In the genomic region with DNA sequence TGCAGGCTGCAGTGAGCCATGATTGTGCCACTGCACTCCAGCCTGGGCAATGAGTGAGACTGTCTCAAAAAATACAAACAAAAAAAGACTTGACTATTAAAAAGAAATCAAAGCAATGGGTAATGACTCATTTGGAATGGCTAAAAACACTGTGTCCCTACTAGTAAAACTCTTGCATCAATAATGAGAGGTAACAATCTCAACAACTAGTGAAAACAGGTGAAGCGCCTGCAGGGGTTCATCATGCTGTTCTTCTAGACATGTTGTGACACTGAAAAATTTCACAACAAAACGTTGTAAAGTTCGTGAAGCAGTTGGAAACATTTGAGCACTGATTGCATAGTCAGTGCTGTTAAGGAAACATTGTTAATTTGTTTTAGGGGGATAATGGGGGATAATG, we compare ENCODE assay signal across 24 cellular contexts. TPM values are rescaled to one million over a fixed set of nuclear protein-coding genes. Genes with fewer than 3 reads are reported as not detected.
DNase-seq lines count a peak whose midpoint lies in the region; ATAC-seq and TF ChIP-seq lines count a peak whose summit lies in the region.
"Had no signal": no experiment of that assay in that cellular context is flagged by ENCODE, and none has a peak within 500 bp of the region (broad histone marks: within the 10 kb centered on the region; RNA-seq: fewer than 3 reads in every experiment).

No MANE protein-coding gene starts in this region.

- no peaks in the 10 kb centered on the region for H3K79me2 ChIP-seq in OCI-LY7 (ENCODE audit: insufficient read depth, low read depth, low read length)

- no peaks in the 10 kb centered on the region for H3K9me2 ChIP-seq in OCI-LY7 (ENCODE audit: insufficient read depth, low read length)
- H3K9me2 ChIP-seq: SK-N-SH had no signal

- DNase-seq in SIG-M5 treated with dmso at 0.1 percent for 504 hours (lab: John Stamatoyannopoulos, UW; ENCODE audit: unreplicated experiment), result peak; percentile 25
- no peak for DNase-seq in SIG-M5 (lab: John Stamatoyannopoulos, UW)
- no peak for DNase-seq in RWPE2 (ENCODE audit: low spot score)
- DNase-seq in foreskin keratinocyte, result peak; percentile 78 to 80
- no peak for DNase-seq in body of pancreas
- no peak for DNase-seq in posterior cingulate gyrus
- DNase-seq in OCI-LY7 (ENCODE audit: low spot score), result no peak
- DNase-seq: DMS153, DND-41, HCEC 1CT, IMR-90, MV-4-11, NCI-H1105 treated with DMSO at 0.1 percent for 48 hours, NCI-H146, NCI-H1930, NCI-H2107, NCI-H446, NCI-H526, SHP77 treated with DMSO at 0.1 percent for 48 hours, SK-N-SH, SW 1271 had no signal

- TF ChIP-seq CTCF in RWPE2 (IDR thresholded peaks at IDR 0.05; ENCODE audit: poor library complexity, severe bottlenecking), result no peak
- TF ChIP-seq CTCF in foreskin keratinocyte (conservative IDR thresholded peaks at IDR 0.05), result no peak
- no peak for TF ChIP-seq CTCF in body of pancreas (IDR thresholded peaks at IDR 0.05)
- no peak for TF ChIP-seq CTCF in OCI-LY7 (conservative IDR thresholded peaks at IDR 0.05; ENCODE audit: low read length)

- H3K27me3 ChIP-seq in RWPE2 (ENCODE audit: insufficient read depth, poor library complexity, severe bottlenecking), result no peaks in the 10 kb centered on the region
- H3K27me3 ChIP-seq in foreskin keratinocyte, result no peaks in the 10 kb centered on the region
- no peaks in the 10 kb centered on the region for H3K27me3 ChIP-seq in body of pancreas

- H3K4me3 ChIP-seq in RWPE2 (ENCODE audit: severe bottlenecking) (no peak overlapping the region), body of pancreas (no peak overlapping the region), OCI-LY7 (ENCODE audit: low read depth, low read length, poor library complexity, severe bottlenecking) (no peak overlapping the region)

- no TSS peak for BruUV-seq in OCI-LY7 (replicated peaks; lab: Mats Ljungman, UMichigan)

- no peak overlapping the region for H3K4me2 ChIP-seq in OCI-LY7 (ENCODE audit: low read length)
- H3K4me2 ChIP-seq: KMS-11, SK-N-SH had no signal

- ATAC-seq in RWPE2 (ENCODE audit: low read depth), result peak; percentile 19; the same call in 1 of the 3 replicates
- peak; percentile 62 for ATAC-seq in foreskin keratinocyte
- no peak for ATAC-seq in body of pancreas
- ATAC-seq: Panc1 had no signal

- POLR2A ChIA-PET in OCI-LY7 (lab: Charles Lee), result interaction anchor here (0.6 kb wide), 1 partner anchor 801 kb away, joined by 4 read pairs; no protein-coding TSS in a partner anchor

- CTCF ChIA-PET in OCI-LY7 (lab: Charles Lee; ENCODE audit: unreplicated experiment), result no interaction called here

- WGBS in body of pancreas, 2 donors, result 50 to 59% methylated on average over 3 of the region's 3 CpGs

- H3K36me3 ChIP-seq in RWPE2 (ENCODE audit: low read depth) (no peaks in the 10 kb centered on the region), body of pancreas (replicated peaks in 1 of 2; ENCODE audit: insufficient read depth in 1 of 2, low read depth in 2 of 2) (no peaks in the 10 kb centered on the region), OCI-LY7 (ENCODE audit: insufficient read depth, low read length) (no peaks in the 10 kb centered on the region)

- no peaks in the 10 kb centered on the region for H4K20me1 ChIP-seq in OCI-LY7 (ENCODE audit: insufficient read depth, low read length)

- no peak overlapping the region for H2AFZ ChIP-seq in OCI-LY7 (ENCODE audit: low read length)

- intact Hi-C loops in body of pancreas (cut with DNase I), result no loop called here
- intact Hi-C loops in posterior cingulate gyrus (cut with DNase I), result no loop called here
- intact Hi-C loops in OCI-LY7 (cut with micrococcal nuclease; ENCODE audit: unreplicated experiment), result no loop called here

- H3K4me1 ChIP-seq in RWPE2 (ENCODE audit: insufficient read depth, poor library complexity, severe bottlenecking) (no peaks in the 10 kb centered on the region), foreskin keratinocyte (no peaks in the 10 kb centered on the region), body of pancreas (no peaks in the 10 kb centered on the region), OCI-LY7 (ENCODE audit: insufficient read depth, low read length, poor library complexity, severe bottlenecking) (no peaks in the 10 kb centered on the region)

- no peaks in the 10 kb centered on the region for H3K9me3 ChIP-seq in RWPE2 (ENCODE audit: severe bottlenecking)
- no peaks in the 10 kb centered on the region for H3K9me3 ChIP-seq in body of pancreas
- no peaks in the 10 kb centered on the region for H3K9me3 ChIP-seq in OCI-LY7 (ENCODE audit: low read length)
- H3K9me3 ChIP-seq: SK-N-SH had no signal

- H3K27ac ChIP-seq in RWPE2 (ENCODE audit: poor library complexity, severe bottlenecking) (no peak overlapping the region), foreskin keratinocyte (no peak overlapping the region), body of pancreas (no peak overlapping the region), OCI-LY7 (ENCODE audit: low read depth, low read length, poor library complexity, severe bottlenecking) (no peak overlapping the region)
- H3K27ac ChIP-seq: KMS-11, RWPE1 had no signal

- TF ChIP-seq POLR2A in body of pancreas (IDR thresholded peaks at IDR 0.05), result no peak

RNA-seq across cellular contexts. Expression of gene SLC29A4, which starts 26.9 kb away (rescaled TPM):
- total RNA-seq in foreskin keratinocyte (0.46 and 1.0 TPM in 2 replicates), body of pancreas (10 to 100 TPM; 13.2 to 24.4 TPM), OCI-LY7 (2022) (0.44 and 0.67 TPM in 2 replicates)
- 0.70 and 1.1 TPM in 2 replicates for polyA plus RNA-seq in foreskin keratinocyte
- 0.06 TPM in 1 of 2 replicates, not detected in the other for total RNA-seq in OCI-LY7 (2014; rRNA removed; shearing (Covaris generic))

Comparison
In these comparisons a context has a peak if more than half of its experiments do, and no peak if none do; other contexts are left out.
1. DNase-seq: peak in SIG-M5 treated with dmso at 0.1 percent for 504 hours (single experiment) and foreskin keratinocyte (2 of 2); none in SIG-M5 (single experiment), RWPE2 (single experiment), body of pancreas (0 of 4), posterior cingulate gyrus (0 of 10) and OCI-LY7 (single experiment).